ENCODE assay signal across 20 cellular contexts in the genomic region with DNA sequence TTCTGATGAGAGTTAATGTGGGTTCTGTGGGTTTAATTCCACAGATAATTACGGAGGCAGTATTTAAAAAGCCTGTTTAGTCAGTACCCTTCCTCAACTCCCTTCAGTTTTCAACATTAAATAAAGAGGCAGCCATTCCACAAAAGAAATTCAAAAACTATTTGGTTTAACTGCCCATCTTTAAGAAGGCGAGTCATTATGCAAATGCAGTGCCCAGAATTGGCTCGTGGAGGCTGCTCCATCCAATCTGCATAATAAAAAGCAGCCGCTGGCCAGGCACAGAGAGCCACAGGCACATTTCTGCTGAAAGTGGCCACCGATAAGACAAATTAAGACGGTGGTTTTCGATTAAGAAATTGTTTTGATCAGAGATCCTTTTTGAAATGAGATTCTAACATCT.
A peak's percentile ranks its signal among the peaks of the same experiment; 100 is the strongest.
DNase-seq lines count a peak whose midpoint lies in the region; ATAC-seq and TF ChIP-seq lines count a peak whose summit lies in the region.
"Had no signal": no experiment of that assay in that cellular context is flagged by ENCODE, and none has a peak within 500 bp of the region (broad histone marks: within the 10 kb centered on the region; RNA-seq: fewer than 3 reads in every experiment).

No MANE protein-coding gene starts in this region.

- H3K27ac ChIP-seq in HUES64 (ENCODE audit: low read depth, low read length) (peak overlapping the region; percentile 62), mesendoderm (ENCODE audit: low read depth, low read length) (no peak overlapping the region), PC-9 (no peak overlapping the region)
- H3K27ac ChIP-seq: GM23248 had no signal

- H2AK5ac ChIP-seq in mesendoderm (ENCODE audit: low read length), result no peak overlapping the region

- no peaks in the 10 kb centered on the region for H3K9me2 ChIP-seq in PC-9 (ENCODE audit: insufficient read depth)

- intact Hi-C loops in PC-9 (cut with micrococcal nuclease; ENCODE audit: unreplicated experiment), result no loop called here

- H3K36me3 ChIP-seq in HUES64 (ENCODE audit: insufficient read depth, low read length) (no peaks in the 10 kb centered on the region), mesendoderm (ENCODE audit: control insufficient read depth, insufficient read depth, low read length) (no peaks in the 10 kb centered on the region), PC-9 (ENCODE audit: low read depth) (no peaks in the 10 kb centered on the region)

- TF ChIP-seq CTCF in glutamatergic neuron (IDR thresholded peaks at IDR 0.05; ENCODE audit: partially characterized antibody, unreplicated experiment) (no peak), PC-9 (conservative IDR thresholded peaks at IDR 0.05) (no peak)

- no peaks in the 10 kb centered on the region for H3K27me3 ChIP-seq in HUES64 (ENCODE audit: insufficient read depth, low read length)
- H3K27me3 ChIP-seq in mesendoderm (ENCODE audit: insufficient read depth, low read length, poor library complexity), result no peaks in the 10 kb centered on the region
- H3K27me3 ChIP-seq in PC-9 (ENCODE audit: insufficient read depth, low read depth), result no peaks in the 10 kb centered on the region

- H3K4me3 ChIP-seq in HUES64 (ENCODE audit: low read length) (peak overlapping the region; percentile 27), mesendoderm (ENCODE audit: low read length) (no peak overlapping the region), PC-9 (no peak overlapping the region)
- H3K4me3 ChIP-seq: GM12878, GM23248 had no signal

- no peak for ATAC-seq in effector memory CD8-positive, alpha-beta T cell (replicated peaks)
- ATAC-seq: GM12878 had no signal

- no peaks in the 10 kb centered on the region for H3K27me3 Mint-ChIP-seq in glutamatergic neuron (ENCODE audit: unreplicated experiment)
- H3K27me3 Mint-ChIP-seq in effector memory CD8-positive, alpha-beta T cell, result no peaks in the 10 kb centered on the region
- H3K27me3 Mint-ChIP-seq: CD4-positive, alpha-beta T cell had no signal

- no peak overlapping the region for H3K23ac ChIP-seq in mesendoderm (ENCODE audit: low read length)

- H3K4me1 ChIP-seq in HUES64 (ENCODE audit: insufficient read depth, low read length) (peaks cover 20% of the 10 kb centered on the region), mesendoderm (ENCODE audit: control insufficient read depth, low read depth, low read length) (no peaks in the 10 kb centered on the region), PC-9 (replicated peaks; ENCODE audit: insufficient read depth) (no peaks in the 10 kb centered on the region)

- no peaks in the 10 kb centered on the region for H3K79me1 ChIP-seq in mesendoderm (ENCODE audit: low read length)

- H3K4me3 Mint-ChIP-seq in glutamatergic neuron (ENCODE audit: unreplicated experiment), result no peak overlapping the region
- H3K4me3 Mint-ChIP-seq in effector memory CD8-positive, alpha-beta T cell, result no peak overlapping the region
- H3K4me3 Mint-ChIP-seq: CD4-positive, alpha-beta T cell; HFFc6 had no signal

- BruUV-seq in PC-9 (replicated peaks; lab: Mats Ljungman, UMichigan), result no TSS peak

- H3K9ac ChIP-seq in HUES64 (ENCODE audit: low read depth, low read length) (peak overlapping the region; percentile 24; the same call in 1 of the 2 replicates), mesendoderm (ENCODE audit: low read length) (no peak overlapping the region)
- H3K9ac ChIP-seq: GM23248 had no signal

- no peaks in the 10 kb centered on the region for H3F3A ChIP-seq in PC-9 (ENCODE audit: insufficient read depth, low read depth)

- no peak overlapping the region for H3K4ac ChIP-seq in mesendoderm (ENCODE audit: low read depth, low read length)

- H3K4me2 ChIP-seq in mesendoderm (ENCODE audit: low read length), result no peak overlapping the region
- H3K4me2 ChIP-seq in PC-9, result no peak overlapping the region

- H3K4me1 Mint-ChIP-seq in glutamatergic neuron (ENCODE audit: low read depth, unreplicated experiment), result peaks cover 13% of the 10 kb centered on the region
- no peaks in the 10 kb centered on the region for H3K4me1 Mint-ChIP-seq in effector memory CD8-positive, alpha-beta T cell (ENCODE audit: low read depth in 2 of 2)

- WGBS in HUES64, result 10% methylated on average over 7 of the region's 7 CpGs
- no CpG with 5 or more reads among the region's 7 CpGs for WGBS in mesendoderm (ENCODE audit: extremely low coverage, insufficient coverage, low lambda C conversion rate)

- H2AFZ ChIP-seq in PC-9, result no peak overlapping the region
- H2AFZ ChIP-seq: GM23248 had no signal

- no peaks in the 10 kb centered on the region for H3K36me3 Mint-ChIP-seq in glutamatergic neuron (ENCODE audit: unreplicated experiment)
- no peaks in the 10 kb centered on the region for H3K36me3 Mint-ChIP-seq in effector memory CD8-positive, alpha-beta T cell (ENCODE audit: insufficient read depth)

- no peak overlapping the region for H3K56ac ChIP-seq in mesendoderm (ENCODE audit: low read length)

- H2BK5ac ChIP-seq in mesendoderm (ENCODE audit: low read length), result no peak overlapping the region

- H3K9me3 ChIP-seq in HUES64 (ENCODE audit: insufficient read depth, low read depth, low read length), result no peaks in the 10 kb centered on the region
- no peaks in the 10 kb centered on the region for H3K9me3 ChIP-seq in PC-9 (ENCODE audit: insufficient read depth, low read depth)

- POLR2A ChIA-PET in PC-9 (lab: Charles Lee; ENCODE audit: unreplicated experiment), result no interaction called here

- no peak overlapping the region for H2BK15ac ChIP-seq in mesendoderm (replicated peaks; ENCODE audit: low read depth)

- peaks cover 1% of the 10 kb centered on the region for H3K9me3 Mint-ChIP-seq in glutamatergic neuron (ENCODE audit: unreplicated experiment)
- peaks cover 2 to 10% of the 10 kb centered on the region in 2 donors for H3K9me3 Mint-ChIP-seq in effector memory CD8-positive, alpha-beta T cell

- CTCF ChIA-PET in PC-9 (lab: Charles Lee), result no interaction called here

- no peaks in the 10 kb centered on the region for H3K79me2 ChIP-seq in mesendoderm (ENCODE audit: control insufficient read depth, insufficient read depth, low read length)
- H3K79me2 ChIP-seq in PC-9 (ENCODE audit: low read depth), result no peaks in the 10 kb centered on the region

- no peak overlapping the region for H2BK120ac ChIP-seq in mesendoderm (ENCODE audit: low read depth, low read length)

- no peak overlapping the region for H4K8ac ChIP-seq in mesendoderm (ENCODE audit: low read depth, low read length)

- peak overlapping the region; percentile 65 for H3K27ac Mint-ChIP-seq in glutamatergic neuron (ENCODE audit: unreplicated experiment)
- H3K27ac Mint-ChIP-seq in effector memory CD8-positive, alpha-beta T cell, result no peak overlapping the region
- H3K27ac Mint-ChIP-seq: CD4-positive, alpha-beta T cell; HFFc6 had no signal

- H4K20me1 ChIP-seq in PC-9 (ENCODE audit: insufficient read depth), result no peaks in the 10 kb centered on the region

- DNase-seq in ELF-1 (ENCODE audit: low read depth, low spot score) (peak; percentile 62), glutamatergic neuron (no peak), mesendoderm (peak; percentile 19), COLO668 (lab: John Stamatoyannopoulos, UW; ENCODE audit: unreplicated experiment) (no peak), PC-9 (no peak), SHP77 (lab: John Stamatoyannopoulos, UW) (no peak)
- no peak for DNase-seq in effector memory CD8-positive, alpha-beta T cell
- DNase-seq: ACHN; AML-193; Calu3; CD4-positive, alpha-beta T cell; DND-41; GDM1; GM23248; HFFc6; NCI-H1105 treated with DMSO at 0.1 percent for 48 hours; NCI-H1694 treated with DMSO at 0.1 percent for 48 hours; SW 1271 had no signal

- H3K18ac ChIP-seq in mesendoderm (ENCODE audit: low read length), result no peak overlapping the region

- no peak overlapping the region for H4K5ac ChIP-seq in mesendoderm (ENCODE audit: low read length)

Comparison
In these comparisons a context has a peak if more than half of its experiments do, and no peak if none do; other contexts are left out.
1. DNase-seq: peak in ELF-1 (single experiment) and mesendoderm (single experiment); none in glutamatergic neuron (single experiment), COLO668 (single experiment), PC-9 (0 of 2), SHP77 (0 of 2) and effector memory CD8-positive, alpha-beta T cell (0 of 3).